27 cellular contexts compared by ENCODE assay signal in the genomic region with DNA sequence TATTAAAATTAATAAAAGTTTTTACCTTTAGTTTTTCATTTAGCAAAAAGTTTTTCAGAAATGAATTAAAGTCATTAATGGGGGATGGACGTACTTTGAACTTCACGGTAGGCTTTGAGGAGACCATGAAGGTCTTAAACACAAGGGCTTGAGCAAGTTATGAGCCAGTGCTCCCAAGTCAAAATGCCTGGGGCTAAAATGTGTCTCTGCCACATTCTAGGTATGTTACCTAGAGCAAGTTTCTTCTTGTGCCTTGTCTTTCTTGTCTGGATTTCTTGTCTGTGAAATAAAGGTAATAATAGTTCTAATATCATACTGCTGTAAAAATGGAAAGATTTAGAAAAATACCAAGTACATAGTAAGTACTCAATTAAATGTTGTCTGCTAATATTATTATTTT.
"Had no signal": no experiment of that assay in that cellular context is flagged by ENCODE, and none has a peak within 500 bp of the region (broad histone marks: within the 10 kb centered on the region; RNA-seq: fewer than 3 reads in every experiment).

No MANE protein-coding gene starts in this region.

- H3K9me3 Mint-ChIP-seq: dendritic cell treated with granulocyte-macrophage colony-stimulating factor and Interleukin-4, amounts not matched to agents 40 ng/mL and 50 ng/mL, for 4 days; effector memory CD8-positive, alpha-beta T cell; endodermal cell; immature natural killer cell; memory B cell; mesothelial cell of epicardium; naive B cell; naive thymus-derived CD8-positive, alpha-beta T cell had no signal

- H3K9me3 ChIP-seq: colonic mucosa, esophagus squamous epithelium, gastroesophageal sphincter, heart left ventricle, left lung, lower lobe of right lung, mucosa of descending colon had no signal

- ATAC-seq: effector memory CD8-positive, alpha-beta T cell; esophagus mucosa; gastroesophageal sphincter; heart left ventricle; left cardiac atrium; left lung; left ventricle myocardium superior; lower lobe of right lung; mucosa of descending colon; naive thymus-derived CD8-positive, alpha-beta T cell had no signal

- FAIRE-seq: endometrium, frontal cortex had no signal

- H3K4me3 Mint-ChIP-seq: dendritic cell treated with granulocyte-macrophage colony-stimulating factor and Interleukin-4, amounts not matched to agents 40 ng/mL and 50 ng/mL, for 4 days; effector memory CD8-positive, alpha-beta T cell; endodermal cell; immature natural killer cell; memory B cell; mesothelial cell of epicardium; naive B cell; naive thymus-derived CD8-positive, alpha-beta T cell had no signal

- H3K4me3 ChIP-seq: colonic mucosa, esophagus squamous epithelium, gastroesophageal sphincter, heart left ventricle, hepatocyte, left lung, lower lobe of right lung, mucosa of descending colon had no signal

- H3K27me3 Mint-ChIP-seq: effector memory CD8-positive, alpha-beta T cell had no signal

- H3K36me3 Mint-ChIP-seq: immature natural killer cell; memory B cell; mesothelial cell of epicardium; naive B cell; naive thymus-derived CD8-positive, alpha-beta T cell had no signal

- DNase-seq: colonic mucosa; cortex of kidney; effector CD8-positive, alpha-beta T cell; effector memory CD8-positive, alpha-beta T cell; endodermal cell; erythroblast; esophagus squamous epithelium; foreskin fibroblast; heart left ventricle; hypothalamus; immature natural killer cell; islet precursor cell; left cardiac atrium; left lung; left ventricle myocardium superior; lower lobe of right lung; mucosa of descending colon; naive B cell; naive thymus-derived CD8-positive, alpha-beta T cell had no signal

- H3K36me3 ChIP-seq: colonic mucosa, esophagus squamous epithelium, gastroesophageal sphincter, heart left ventricle, left lung, lower lobe of right lung had no signal

- H3K79me2 ChIP-seq: hepatocyte had no signal

- H3K4me2 ChIP-seq: hepatocyte had no signal

- H2AFZ ChIP-seq: hepatocyte had no signal

- H3K27ac Mint-ChIP-seq: dendritic cell treated with granulocyte-macrophage colony-stimulating factor and Interleukin-4, amounts not matched to agents 40 ng/mL and 50 ng/mL, for 4 days; effector memory CD8-positive, alpha-beta T cell; endodermal cell; immature natural killer cell; memory B cell; mesothelial cell of epicardium; naive B cell; naive thymus-derived CD8-positive, alpha-beta T cell had no signal

- H3K27ac ChIP-seq: colonic mucosa, esophagus squamous epithelium, gastroesophageal sphincter, heart left ventricle, hepatocyte, left lung, lower lobe of right lung had no signal

- H3K4me1 ChIP-seq: colonic mucosa, esophagus squamous epithelium, gastroesophageal sphincter, heart left ventricle, lower lobe of right lung had no signal

- H3K27me3 ChIP-seq: colonic mucosa, esophagus squamous epithelium, gastroesophageal sphincter, left lung had no signal
